ENCODE assay signal across 11 cellular contexts in genomic region chr14:102949801-102950451, GRCh38. TPM values are rescaled to one million over a fixed set of nuclear protein-coding genes. Genes with fewer than 3 reads are reported as not detected.
DNase-seq lines count a peak whose midpoint lies in the region; ATAC-seq and TF ChIP-seq lines count a peak whose summit lies in the region.
"Had no signal": no experiment of that assay in that cellular context is flagged by ENCODE, and none has a peak within 500 bp of the region (broad histone marks: within the 10 kb centered on the region; RNA-seq: fewer than 3 reads in every experiment).

No MANE protein-coding gene starts in this region.

- H3K4me2 ChIP-seq in osteoblast (ENCODE audit: insufficient read depth, low read length): no peak overlapping the region

- TF ChIP-seq CTCF in CD4-positive, alpha-beta T cell (IDR thresholded peaks at IDR 0.05): no peak
- no peak for TF ChIP-seq CTCF in endothelial cell (IDR thresholded peaks at IDR 0.05; ENCODE audit: unreplicated experiment)
- no peak for TF ChIP-seq CTCF in osteoblast (IDR thresholded peaks at IDR 0.05; ENCODE audit: extremely low read depth, low read depth, low read length)

- H3K4me3 ChIP-seq in osteoblast (ENCODE audit: insufficient read depth, low read length) (no peak overlapping the region), HAP-1 (no peak overlapping the region)

- POLR2A ChIA-PET in CD4-positive, alpha-beta T cell (lab: Charles Lee): interaction anchor here (1.0 to 1.9 kb wide), 4 partner anchors 22 to 255 kb away, joined by 3 to 8 read pairs (median 5); no protein-coding TSS in a partner anchor

- DNase-seq in CD4-positive, alpha-beta T cell: no peak
- DNase-seq in NCI-H2081 (lab: John Stamatoyannopoulos, UW): peak; percentile 87 to 92
- DNase-seq in endothelial cell (ENCODE audit: low spot score): no peak
- DNase-seq in osteoblast (ENCODE audit: insufficient read length, low spot score, missing footprints): peak; percentile 91
- no peak for DNase-seq in NCI-H774 (lab: John Stamatoyannopoulos, UW)
- no peak for DNase-seq in HAP-1 (ENCODE audit: low spot score in 2 of 2)
- no peak for DNase-seq in ecto neural progenitor cell (ENCODE audit: low spot score)
- DNase-seq: amniotic stem cell, NCI-H1930 had no signal

- H3K9me3 Mint-ChIP-seq in CD4-positive, alpha-beta T cell: no peaks in the 10 kb centered on the region
- H3K9me3 Mint-ChIP-seq in endothelial cell (ENCODE audit: unreplicated experiment): no peaks in the 10 kb centered on the region

- no peaks in the 10 kb centered on the region for H3K27me3 ChIP-seq in CD4-positive, alpha-beta T cell (ENCODE audit: control insufficient read depth, insufficient read depth, low read length)
- no peaks in the 10 kb centered on the region for H3K27me3 ChIP-seq in osteoblast (ENCODE audit: insufficient read depth, low read length)
- H3K27me3 ChIP-seq in HAP-1 (ENCODE audit: low read depth): no peaks in the 10 kb centered on the region

- no peaks in the 10 kb centered on the region for H3K9me3 ChIP-seq in CD4-positive, alpha-beta T cell (ENCODE audit: control insufficient read depth, low read length)
- H3K9me3 ChIP-seq in osteoblast (ENCODE audit: low read depth, low read length) (no peaks in the 10 kb centered on the region), HAP-1 (no peaks in the 10 kb centered on the region)

- peaks cover 87% of the 10 kb centered on the region for H3K36me3 ChIP-seq in osteoblast (ENCODE audit: insufficient read depth, low read length)
- peaks cover 79% of the 10 kb centered on the region for H3K36me3 ChIP-seq in HAP-1 (replicated peaks)

- peak overlapping the region; percentile 76 for H3K27ac Mint-ChIP-seq in CD4-positive, alpha-beta T cell
- H3K27ac Mint-ChIP-seq in endothelial cell (ENCODE audit: unreplicated experiment): no peak overlapping the region
- H3K27ac Mint-ChIP-seq: progenitor cell of endocrine pancreas had no signal

- H4K20me1 ChIP-seq in osteoblast (ENCODE audit: insufficient read depth, low read length): peaks cover 17% of the 10 kb centered on the region

- H3K4me1 Mint-ChIP-seq in CD4-positive, alpha-beta T cell (ENCODE audit: low read depth): peaks cover 28% of the 10 kb centered on the region
- no peaks in the 10 kb centered on the region for H3K4me1 Mint-ChIP-seq in endothelial cell (ENCODE audit: unreplicated experiment)

- no peak overlapping the region for H2AFZ ChIP-seq in osteoblast (ENCODE audit: low read length)

- no peaks in the 10 kb centered on the region for H3K79me2 ChIP-seq in osteoblast (ENCODE audit: insufficient read depth, low read length)

- CTCF ChIA-PET in CD4-positive, alpha-beta T cell (lab: Charles Lee): no interaction called here

- no peak for ATAC-seq in CD4-positive, alpha-beta T cell (ENCODE audit: poor library complexity)
- no peak for ATAC-seq in GM18873 (IDR thresholded peaks at IDR 0.05; ENCODE audit: low FRiP score, unreplicated experiment)

- H3K4me1 ChIP-seq in osteoblast (ENCODE audit: insufficient read depth, low read length) (no peaks in the 10 kb centered on the region), HAP-1 (no peaks in the 10 kb centered on the region)

- no peak overlapping the region for H3K4me3 Mint-ChIP-seq in CD4-positive, alpha-beta T cell
- H3K4me3 Mint-ChIP-seq in endothelial cell (ENCODE audit: unreplicated experiment): peak overlapping the region; percentile 51

- H3K27ac ChIP-seq in CD4-positive, alpha-beta T cell (ENCODE audit: low read depth, low read length): no peak overlapping the region
- H3K27ac ChIP-seq in osteoblast (ENCODE audit: low read depth, low read length): no peak overlapping the region

- no peaks in the 10 kb centered on the region for H3K36me3 Mint-ChIP-seq in CD4-positive, alpha-beta T cell (ENCODE audit: low read depth)
- peaks cover 62% of the 10 kb centered on the region for H3K36me3 Mint-ChIP-seq in endothelial cell (ENCODE audit: low read depth, unreplicated experiment)

- no peaks in the 10 kb centered on the region for H3K27me3 Mint-ChIP-seq in CD4-positive, alpha-beta T cell
- peaks cover 34% of the 10 kb centered on the region for H3K27me3 Mint-ChIP-seq in endothelial cell (ENCODE audit: unreplicated experiment)
- H3K27me3 Mint-ChIP-seq: progenitor cell of endocrine pancreas had no signal

- intact Hi-C loops in CD4-positive, alpha-beta T cell (cut with DNase I, micrococcal nuclease): no loop called here

- in situ Hi-C loops in HAP-1 (cut with MboI; ENCODE audit: low sequenced_read_pairs): no loop called here

RNA-seq across cellular contexts. Expression of gene AMN, which starts 27.5 kb away (rescaled TPM):
- 1 to 10 TPM; 2.6 to 2.8 TPM for total RNA-seq in CD4-positive, alpha-beta T cell
- not detected for total RNA-seq in endothelial cell (ENCODE audit: unreplicated experiment)
- under 0.01 and 0.29 TPM in 2 replicates for total RNA-seq in osteoblast

Comparison
In these comparisons a context has a peak if more than half of its experiments do, and no peak if none do; other contexts are left out.
1. DNase-seq: peak in NCI-H2081 (2 of 2) and osteoblast (single experiment); none in CD4-positive, alpha-beta T cell (0 of 10), endothelial cell (single experiment), NCI-H774 (single experiment), HAP-1 (0 of 2) and ecto neural progenitor cell (single experiment).